Comparison of ENCODE assay signal across 2 cellular contexts in the genomic region with DNA sequence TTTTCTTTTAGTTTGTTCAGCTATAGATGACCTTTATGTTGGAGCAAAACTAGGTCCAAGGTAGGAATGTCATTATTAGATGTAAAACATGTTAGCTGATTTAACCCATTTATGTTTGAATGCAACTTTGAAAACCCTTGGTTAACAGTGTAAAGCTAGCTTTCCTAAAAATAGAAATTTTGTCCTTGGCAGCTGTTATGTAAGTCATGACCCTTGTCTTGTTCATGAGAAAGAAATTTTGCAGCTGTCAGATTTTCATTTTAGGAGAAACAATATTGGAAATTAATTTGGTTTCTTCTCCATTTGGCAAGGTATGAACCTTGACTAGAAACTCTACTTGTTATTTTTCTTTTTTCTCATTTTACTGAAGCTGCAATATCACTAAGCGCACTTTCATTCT.
A peak's percentile ranks its signal among the peaks of the same experiment; 100 is the strongest.
TF ChIP-seq lines count a peak whose summit lies in the region.

No MANE protein-coding gene starts in this region.

TF ChIP-seq in liver, 16 proteins besides CTCF, POLR2A, EP300 and RAD21:
- TF ChIP-seq, protein P1, sequence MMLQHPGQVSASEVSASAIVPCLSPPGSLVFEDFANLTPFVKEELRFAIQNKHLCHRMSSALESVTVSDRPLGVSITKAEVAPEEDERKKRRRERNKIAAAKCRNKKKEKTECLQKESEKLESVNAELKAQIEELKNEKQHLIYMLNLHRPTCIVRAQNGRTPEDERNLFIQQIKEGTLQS (IDR thresholded peaks at IDR 0.05): no peak
- TF ChIP-seq NR2F2 (IDR thresholded peaks at IDR 0.05): peak; percentile 42

TF ChIP-seq in HepG2, 621 proteins besides CTCF, POLR2A, EP300 and RAD21:
- TF ChIP-seq ZNF326 (CRISPR knock-in tag; IDR thresholded peaks at IDR 0.05; ENCODE audit: borderline replicate concordance): no peak
- TF ChIP-seq, protein P2, sequence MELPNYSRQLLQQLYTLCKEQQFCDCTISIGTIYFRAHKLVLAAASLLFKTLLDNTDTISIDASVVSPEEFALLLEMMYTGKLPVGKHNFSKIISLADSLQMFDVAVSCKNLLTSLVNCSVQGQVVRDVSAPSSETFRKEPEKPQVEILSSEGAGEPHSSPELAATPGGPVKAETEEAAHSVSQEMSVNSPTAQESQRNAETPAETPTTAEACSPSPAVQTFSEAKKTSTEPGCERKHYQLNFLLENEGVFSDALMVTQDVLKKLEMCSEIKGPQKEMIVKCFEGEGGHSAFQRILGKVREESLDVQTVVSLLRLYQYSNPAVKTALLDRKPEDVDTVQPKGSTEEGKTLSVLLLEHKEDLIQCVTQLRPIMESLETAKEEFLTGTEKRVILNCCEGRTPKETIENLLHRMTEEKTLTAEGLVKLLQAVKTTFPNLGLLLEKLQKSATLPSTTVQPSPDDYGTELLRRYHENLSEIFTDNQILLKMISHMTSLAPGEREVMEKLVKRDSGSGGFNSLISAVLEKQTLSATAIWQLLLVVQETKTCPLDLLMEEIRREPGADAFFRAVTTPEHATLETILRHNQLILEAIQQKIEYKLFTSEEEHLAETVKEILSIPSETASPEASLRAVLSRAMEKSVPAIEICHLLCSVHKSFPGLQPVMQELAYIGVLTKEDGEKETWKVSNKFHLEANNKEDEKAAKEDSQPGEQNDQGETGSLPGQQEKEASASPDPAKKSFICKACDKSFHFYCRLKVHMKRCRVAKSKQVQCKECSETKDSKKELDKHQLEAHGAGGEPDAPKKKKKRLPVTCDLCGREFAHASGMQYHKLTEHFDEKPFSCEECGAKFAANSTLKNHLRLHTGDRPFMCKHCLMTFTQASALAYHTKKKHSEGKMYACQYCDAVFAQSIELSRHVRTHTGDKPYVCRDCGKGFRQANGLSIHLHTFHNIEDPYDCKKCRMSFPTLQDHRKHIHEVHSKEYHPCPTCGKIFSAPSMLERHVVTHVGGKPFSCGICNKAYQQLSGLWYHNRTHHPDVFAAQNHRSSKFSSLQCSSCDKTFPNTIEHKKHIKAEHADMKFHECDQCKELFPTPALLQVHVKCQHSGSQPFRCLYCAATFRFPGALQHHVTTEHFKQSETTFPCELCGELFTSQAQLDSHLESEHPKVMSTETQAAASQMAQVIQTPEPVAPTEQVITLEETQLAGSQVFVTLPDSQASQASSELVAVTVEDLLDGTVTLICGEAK (IDR thresholded peaks at IDR 0.05): no peak
- TF ChIP-seq, protein P2 (CRISPR knock-in tag; IDR thresholded peaks at IDR 0.05): no peak
- no peak for TF ChIP-seq ZNF629 (CRISPR knock-in tag; conservative IDR thresholded peaks at IDR 0.05)
- TF ChIP-seq, protein P3, sequence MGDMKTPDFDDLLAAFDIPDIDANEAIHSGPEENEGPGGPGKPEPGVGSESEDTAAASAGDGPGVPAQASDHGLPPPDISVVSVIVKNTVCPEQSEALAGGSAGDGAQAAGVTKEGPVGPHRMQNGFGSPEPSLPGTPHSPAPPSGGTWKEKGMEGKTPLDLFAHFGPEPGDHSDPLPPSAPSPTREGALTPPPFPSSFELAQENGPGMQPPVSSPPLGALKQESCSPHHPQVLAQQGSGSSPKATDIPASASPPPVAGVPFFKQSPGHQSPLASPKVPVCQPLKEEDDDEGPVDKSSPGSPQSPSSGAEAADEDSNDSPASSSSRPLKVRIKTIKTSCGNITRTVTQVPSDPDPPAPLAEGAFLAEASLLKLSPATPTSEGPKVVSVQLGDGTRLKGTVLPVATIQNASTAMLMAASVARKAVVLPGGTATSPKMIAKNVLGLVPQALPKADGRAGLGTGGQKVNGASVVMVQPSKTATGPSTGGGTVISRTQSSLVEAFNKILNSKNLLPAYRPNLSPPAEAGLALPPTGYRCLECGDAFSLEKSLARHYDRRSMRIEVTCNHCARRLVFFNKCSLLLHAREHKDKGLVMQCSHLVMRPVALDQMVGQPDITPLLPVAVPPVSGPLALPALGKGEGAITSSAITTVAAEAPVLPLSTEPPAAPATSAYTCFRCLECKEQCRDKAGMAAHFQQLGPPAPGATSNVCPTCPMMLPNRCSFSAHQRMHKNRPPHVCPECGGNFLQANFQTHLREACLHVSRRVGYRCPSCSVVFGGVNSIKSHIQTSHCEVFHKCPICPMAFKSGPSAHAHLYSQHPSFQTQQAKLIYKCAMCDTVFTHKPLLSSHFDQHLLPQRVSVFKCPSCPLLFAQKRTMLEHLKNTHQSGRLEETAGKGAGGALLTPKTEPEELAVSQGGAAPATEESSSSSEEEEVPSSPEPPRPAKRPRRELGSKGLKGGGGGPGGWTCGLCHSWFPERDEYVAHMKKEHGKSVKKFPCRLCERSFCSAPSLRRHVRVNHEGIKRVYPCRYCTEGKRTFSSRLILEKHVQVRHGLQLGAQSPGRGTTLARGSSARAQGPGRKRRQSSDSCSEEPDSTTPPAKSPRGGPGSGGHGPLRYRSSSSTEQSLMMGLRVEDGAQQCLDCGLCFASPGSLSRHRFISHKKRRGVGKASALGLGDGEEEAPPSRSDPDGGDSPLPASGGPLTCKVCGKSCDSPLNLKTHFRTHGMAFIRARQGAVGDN (CRISPR knock-in tag; IDR thresholded peaks at IDR 0.05): no peak
TF ChIP-seq in HepG2: peak in this region for 0.
